ENCODE assay signal across 8 cellular contexts in genomic region chr1:181423301-181423918, GRCh38. TPM values are rescaled to one million over a fixed set of nuclear protein-coding genes. Genes with fewer than 3 reads are reported as not detected.
DNase-seq lines count a peak whose midpoint lies in the region; ATAC-seq and TF ChIP-seq lines count a peak whose summit lies in the region.

No MANE protein-coding gene starts in this region.

- no peak for TF ChIP-seq POLR2A in gastroesophageal sphincter (IDR thresholded peaks at IDR 0.05)

- no peaks in the 10 kb centered on the region for H3K36me3 Mint-ChIP-seq in HFFc6 (ENCODE audit: low read depth)

- WGBS in gastroesophageal sphincter (ENCODE audit: low coverage in 1 of 2), 2 donors, result 6 to 25% methylated on average over 2 to 4 of the region's 4 CpGs

- peaks cover 27% of the 10 kb centered on the region for H3K27me3 ChIP-seq in gastroesophageal sphincter

- H3K27ac Mint-ChIP-seq in HFFc6, result no peak overlapping the region

- DNase-seq in DMS153 (lab: John Stamatoyannopoulos, UW), result peak; percentile 58
- peak; percentile 53 for DNase-seq in HFFc6
- peak; percentile 60 for DNase-seq in NOMO-1 treated with DMSO at 0.1 percent for 48 hours (lab: John Stamatoyannopoulos, UW; ENCODE audit: unreplicated experiment)
- DNase-seq in amniotic epithelial cell (ENCODE audit: low read depth), result peak; percentile 7
- DNase-seq in kidney glomerular epithelial cell (lab: John Stamatoyannopoulos, UW), result peak; percentile 14
- peak in 28 of 49 donors; percentile 2 to 63 (median 26) for DNase-seq in substantia nigra (lab: John Stamatoyannopoulos, UW)
- DNase-seq in dedifferentiated amniotic fluid mesenchymal stem cell (ENCODE audit: extremely low spot score), result no peak

- no peaks in the 10 kb centered on the region for H3K9me3 ChIP-seq in gastroesophageal sphincter

- no peak overlapping the region for H3K4me3 Mint-ChIP-seq in HFFc6

- no peaks in the 10 kb centered on the region for H3K4me1 ChIP-seq in gastroesophageal sphincter

- TF ChIP-seq EP300 in gastroesophageal sphincter (IDR thresholded peaks at IDR 0.05), result no peak

- no peaks in the 10 kb centered on the region for H3K4me1 Mint-ChIP-seq in HFFc6 (ENCODE audit: low read depth)

- peaks cover 13% of the 10 kb centered on the region for H3K27me3 Mint-ChIP-seq in HFFc6 (ENCODE audit: insufficient read depth)

- no peaks in the 10 kb centered on the region for H3K9me3 Mint-ChIP-seq in HFFc6

- ATAC-seq in gastroesophageal sphincter, result no peak

- H3K27ac ChIP-seq in substantia nigra (ENCODE audit: low read depth, low read length, poor library complexity, severe bottlenecking) (no peak overlapping the region), gastroesophageal sphincter (no peak overlapping the region)

- peak; percentile 66 for TF ChIP-seq CTCF in HFFc6 (IDR thresholded peaks at IDR 0.05)
- TF ChIP-seq CTCF in gastroesophageal sphincter (IDR thresholded peaks at IDR 0.05), result peak in 1 of 4 experiments; percentile 28

- H3K36me3 ChIP-seq in gastroesophageal sphincter, result no peaks in the 10 kb centered on the region

- no peak overlapping the region for H3K4me3 ChIP-seq in gastroesophageal sphincter

RNA-seq across cellular contexts. Expression of gene CACNA1E, which starts 59.9 kb away (rescaled TPM):
- total RNA-seq in HFFc6 (2021; fragmentation: NEBNext Ultra II Directional; extraction: Animal tissue kit (Norgen Biotek cat#: 25700)), result not detected
- under 1 TPM; 0.13 to 0.23 (median 0.16) TPM for total RNA-seq in gastroesophageal sphincter
